ENCODE assay signal across 9 cellular contexts in genomic region chr9:83220737-83221136, GRCh38.
DNase-seq lines count a peak whose midpoint lies in the region; ATAC-seq, FAIRE-seq and TF ChIP-seq lines count a peak whose summit lies in the region.
"Had no signal": no experiment of that assay in that cellular context is flagged by ENCODE, and none has a peak within 500 bp of the region (broad histone marks: within the 10 kb centered on the region; RNA-seq: fewer than 3 reads in every experiment).

No MANE protein-coding gene starts in this region.

- H3K27ac ChIP-seq in mesendoderm (ENCODE audit: low read depth, low read length): no peak overlapping the region
- H3K27ac ChIP-seq: KMS-11 had no signal

- peaks cover 8% of the 10 kb centered on the region for H3K36me3 Mint-ChIP-seq in nephron (ENCODE audit: low read depth)

- no peak overlapping the region for H4K5ac ChIP-seq in mesendoderm (ENCODE audit: low read length)

- peak overlapping the region; percentile 5 to 95 (median 88) for H3K4me3 Mint-ChIP-seq in nephron

- no peak overlapping the region for H3K4ac ChIP-seq in mesendoderm (ENCODE audit: low read depth, low read length)

- H2BK15ac ChIP-seq in mesendoderm (replicated peaks; ENCODE audit: low read depth): no peak overlapping the region

- no peaks in the 10 kb centered on the region for H3K79me1 ChIP-seq in mesendoderm (ENCODE audit: low read length)

- H3K4me2 ChIP-seq in mesendoderm (ENCODE audit: low read length): no peak overlapping the region
- H3K4me2 ChIP-seq: KMS-11 had no signal

- peak; percentile 98 for ATAC-seq in GM18868 (IDR thresholded peaks at IDR 0.05; ENCODE audit: unreplicated experiment)
- ATAC-seq in HG02623 (IDR thresholded peaks at IDR 0.05; ENCODE audit: unreplicated experiment): peak; percentile 97

- H3K23ac ChIP-seq in mesendoderm (ENCODE audit: low read length): no peak overlapping the region

- H3K9ac ChIP-seq in mesendoderm (ENCODE audit: low read length): no peak overlapping the region
- H3K9ac ChIP-seq: KMS-11 had no signal

- H3K27ac Mint-ChIP-seq in nephron: peak overlapping the region in 2 of 3 experiments; percentile 3 to 89

- no peak overlapping the region for H2BK120ac ChIP-seq in mesendoderm (ENCODE audit: low read depth, low read length)

- H3K27me3 Mint-ChIP-seq in nephron (ENCODE audit: low read depth): no peaks in the 10 kb centered on the region

- H3K9me3 Mint-ChIP-seq in nephron: peaks cover 9% of the 10 kb centered on the region

- H2BK5ac ChIP-seq in mesendoderm (ENCODE audit: low read length): no peak overlapping the region

- no CpG with 5 or more reads among the region's 3 CpGs for WGBS in mesendoderm (ENCODE audit: extremely low coverage, insufficient coverage, low lambda C conversion rate)

- DNase-seq in RCC 7860 (ENCODE audit: low spot score) (peak; percentile 94), HCEC 1CT (no peak), mesendoderm (no peak), NCI-H1417 treated with DMSO at 0.1 percent for 48 hours (lab: John Stamatoyannopoulos, UW) (no peak), CD1c-positive myeloid dendritic cell (ENCODE audit: extremely low spot score) (no peak)

- no peak overlapping the region for H3K56ac ChIP-seq in mesendoderm (ENCODE audit: low read length)

- H3K4me1 ChIP-seq in mesendoderm (ENCODE audit: control insufficient read depth, low read depth, low read length): peaks cover 2% of the 10 kb centered on the region

- FAIRE-seq in RCC 7860 (lab: Jason Lieb, UNC): peak; percentile 99

- no peaks in the 10 kb centered on the region for H3K79me2 ChIP-seq in mesendoderm (ENCODE audit: control insufficient read depth, insufficient read depth, low read length)

- no peak overlapping the region for H2AK5ac ChIP-seq in mesendoderm (ENCODE audit: low read length)

- H3K4me1 Mint-ChIP-seq in nephron: peaks cover 13% of the 10 kb centered on the region

- H3K36me3 ChIP-seq in mesendoderm (ENCODE audit: control insufficient read depth, insufficient read depth, low read length): no peaks in the 10 kb centered on the region

- H3K4me3 ChIP-seq in mesendoderm (ENCODE audit: low read length): no peak overlapping the region

- TF ChIP-seq CTCF in nephron (IDR thresholded peaks at IDR 0.05; ENCODE audit: unreplicated experiment in 3 of 3): no peak

- H3K18ac ChIP-seq in mesendoderm (ENCODE audit: low read length): no peak overlapping the region

- H3K27me3 ChIP-seq in mesendoderm (ENCODE audit: insufficient read depth, low read length, poor library complexity): no peaks in the 10 kb centered on the region

- H4K8ac ChIP-seq in mesendoderm (ENCODE audit: low read depth, low read length): no peak overlapping the region
